ENCODE assay signal across 1 cellular context in the genomic region with DNA sequence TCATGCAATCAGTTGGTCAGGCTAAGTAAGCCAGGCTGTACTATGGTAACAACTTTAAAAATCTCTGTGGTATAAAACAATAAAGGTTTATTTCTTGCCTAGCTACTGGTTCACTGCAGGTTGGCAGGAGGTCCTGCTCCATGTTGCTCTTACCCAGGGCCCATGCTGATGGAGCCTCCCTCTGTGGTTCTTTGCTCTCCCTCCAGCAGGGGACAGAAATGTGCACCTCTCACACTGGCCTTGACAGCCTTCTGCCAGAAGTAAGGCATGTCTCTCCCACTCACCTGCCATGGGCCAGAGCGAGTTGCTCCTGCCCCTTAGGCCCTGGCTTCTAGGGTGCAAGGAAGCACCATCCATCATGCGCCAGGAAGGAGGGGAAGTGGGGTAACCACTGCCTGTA.
TF ChIP-seq lines count a peak whose summit lies in the region.

No MANE protein-coding gene starts in this region.

TF ChIP-seq in H1, 55 proteins besides CTCF, POLR2A, EP300 and RAD21:
- TF ChIP-seq BCL11A (IDR thresholded peaks at IDR 0.05; ENCODE audit: low read depth in 2 of 2, low read length in 2 of 2) (no peak), SIRT6 (IDR thresholded peaks at IDR 0.05; ENCODE audit: low read length) (no peak), EGR1 (IDR thresholded peaks at IDR 0.05; ENCODE audit: borderline replicate concordance, low read depth, low read length) (no peak), NRF1 (IDR thresholded peaks at IDR 0.05; ENCODE audit: low read depth, low read length) (no peak), CREB1 (IDR thresholded peaks at IDR 0.05) (no peak)
